In the genomic region with DNA sequence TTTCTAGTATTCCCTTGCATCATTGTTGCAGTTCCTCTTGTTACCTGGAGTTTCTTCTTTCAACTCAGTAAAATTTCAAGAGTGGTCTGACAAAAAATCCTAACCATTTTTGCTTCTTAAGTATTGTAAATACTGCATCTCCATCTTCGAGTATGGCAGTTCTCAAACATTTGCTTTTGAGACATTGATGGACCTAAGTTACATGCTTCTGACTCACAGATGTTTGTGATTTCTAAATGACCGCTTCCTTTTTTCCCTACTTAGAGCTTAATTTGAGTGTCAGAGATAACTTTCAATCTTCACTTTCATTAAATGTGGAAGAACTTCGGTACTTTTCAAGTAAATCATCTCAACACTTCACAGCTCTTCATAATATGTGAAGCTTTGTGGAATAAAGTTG, we compare ENCODE assay signal across 11 cellular contexts. TPM values are rescaled to one million over a fixed set of nuclear protein-coding genes. Genes with fewer than 3 reads are reported as not detected.
A peak's percentile ranks its signal among the peaks of the same experiment; 100 is the strongest.
DNase-seq lines count a peak whose midpoint lies in the region; ATAC-seq and TF ChIP-seq lines count a peak whose summit lies in the region.
"Had no signal": no experiment of that assay in that cellular context is flagged by ENCODE, and none has a peak within 500 bp of the region (broad histone marks: within the 10 kb centered on the region; RNA-seq: fewer than 3 reads in every experiment).

No MANE protein-coding gene starts in this region.

- in situ Hi-C loops in IMR-90 (cut with MboI; ENCODE audit: low sequenced_read_pairs) = no loop called here

- BruUV-seq in IMR-90 (replicated peaks; lab: Mats Ljungman, UMichigan) = no TSS peak

- TF ChIP-seq POLR2A in IMR-90 (IDR thresholded peaks at IDR 0.05; ENCODE audit: low read depth, low read length) = no peak

- CTCF ChIA-PET in IMR-90 (lab: Yijun Ruan, JAX) = no interaction called here
- CTCF ChIA-PET in activated CD8-positive, alpha-beta T cell treated with anti-CD3 and anti-CD28 coated beads, Interleukin-2, amount 10 ng/mL, durations not matched to agents 7 days and 5 days (lab: Charles Lee) = interaction anchor here (0.9 kb wide), 1 partner anchor 21 kb away, joined by 3 read pairs; no protein-coding TSS in a partner anchor
- CTCF ChIA-PET in naive thymus-derived CD4-positive, alpha-beta T cell (lab: Charles Lee) = interaction anchor here (0.9 kb wide), 1 partner anchor 37 kb away, joined by 3 read pairs; no protein-coding TSS in a partner anchor

- dilution Hi-C loops in IMR-90 (cut with HindIII; ENCODE audit: low sequenced_read_pairs, unreplicated experiment) = no loop called here

- peaks cover 48% of the 10 kb centered on the region for H3K36me3 Mint-ChIP-seq in activated CD8-positive, alpha-beta T cell treated with anti-CD3 and anti-CD28 coated beads, Interleukin-2, amount 10 ng/mL, durations not matched to agents 7 days and 5 days (ENCODE audit: low read depth)
- H3K36me3 Mint-ChIP-seq in naive thymus-derived CD4-positive, alpha-beta T cell = peaks cover 3 to 27% (median 24%) of the 10 kb centered on the region in 5 donors

- H2BK15ac ChIP-seq in IMR-90 (ENCODE audit: low read depth, low read length) = no peak overlapping the region

- no peak overlapping the region for H4K8ac ChIP-seq in IMR-90 (ENCODE audit: low read depth in 2 of 2, low read length in 2 of 2)

- H4K91ac ChIP-seq in IMR-90 (ENCODE audit: insufficient read depth, low read depth, low read length) = no peak overlapping the region

- POLR2A ChIA-PET in IMR-90 (lab: Charles Lee; ENCODE audit: unreplicated experiment) = no interaction called here
- POLR2A ChIA-PET in activated CD8-positive, alpha-beta T cell treated with anti-CD3 and anti-CD28 coated beads, Interleukin-2, amount 10 ng/mL, durations not matched to agents 7 days and 5 days (lab: Charles Lee) = interaction anchor here (0.5 kb wide), 1 partner anchor 339 kb away, joined by 3 read pairs; no protein-coding TSS in a partner anchor
- POLR2A ChIA-PET in naive thymus-derived CD4-positive, alpha-beta T cell (lab: Charles Lee) = interaction anchor here (1.3 kb wide), 1 partner anchor 265 kb away, joined by 4 read pairs; no protein-coding TSS in a partner anchor

- H3K4me3 Mint-ChIP-seq in activated CD8-positive, alpha-beta T cell treated with anti-CD3 and anti-CD28 coated beads, Interleukin-2, amount 10 ng/mL, durations not matched to agents 7 days and 5 days = peak overlapping the region; percentile 30
- H3K4me3 Mint-ChIP-seq in naive thymus-derived CD4-positive, alpha-beta T cell = peak overlapping the region; percentile 14 to 88 (median 32)
- H3K4me3 Mint-ChIP-seq: H9 had no signal

- no peak overlapping the region for H2AK9ac ChIP-seq in IMR-90 (replicated peaks; ENCODE audit: low read depth, low read length, poor library complexity)

- H3K4me1 ChIP-seq in IMR-90 (ENCODE audit: control insufficient read depth, insufficient read depth, low read length) = peaks cover 8% of the 10 kb centered on the region
- peaks cover 24 to 31% of the 10 kb centered on the region in 2 donors for H3K4me1 ChIP-seq in naive thymus-derived CD4-positive, alpha-beta T cell (ENCODE audit: control insufficient read depth in 2 of 2, insufficient read depth in 2 of 2, low read length in 2 of 2)

- H3K9me3 ChIP-seq in IMR-90 (ENCODE audit: control insufficient read depth, insufficient read depth, low read length) = no peaks in the 10 kb centered on the region
- H3K9me3 ChIP-seq in naive thymus-derived CD4-positive, alpha-beta T cell (ENCODE audit: control insufficient read depth in 2 of 3, low read length in 3 of 3) = no peaks in the 10 kb centered on the region

- no peak overlapping the region for H2BK20ac ChIP-seq in IMR-90 (ENCODE audit: low read depth, low read length)

- H4K20me1 ChIP-seq in IMR-90 (ENCODE audit: insufficient read depth, low read length) = peaks cover 59% of the 10 kb centered on the region

- H2BK120ac ChIP-seq in IMR-90 (ENCODE audit: low read depth, low read length) = no peak overlapping the region

- H3K23ac ChIP-seq in IMR-90 (ENCODE audit: low read depth, low read length) = peak overlapping the region; percentile 75; the same call in 1 of the 2 replicates

- no peak overlapping the region for H2AFZ ChIP-seq in IMR-90 (replicated peaks; ENCODE audit: low read length, poor library complexity)

- H3K36me3 ChIP-seq in IMR-90 (ENCODE audit: control insufficient read depth, insufficient read depth, low read length) = peaks cover 2% of the 10 kb centered on the region; the same call in 1 of the 2 replicates
- peaks cover 0 to 6% (median 0%) of the 10 kb centered on the region in 3 experiments for H3K36me3 ChIP-seq in naive thymus-derived CD4-positive, alpha-beta T cell (ENCODE audit: control insufficient read depth in 2 of 3, insufficient read depth in 3 of 3, low read length in 3 of 3)

- H3K14ac ChIP-seq in IMR-90 (replicated peaks; ENCODE audit: low read depth, low read length) = peak overlapping the region; percentile 38; the same call in 1 of the 2 replicates

- no peak for TF ChIP-seq RAD21 in IMR-90 (IDR thresholded peaks at IDR 0.05; ENCODE audit: low read length)

- TF ChIP-seq CTCF in IMR-90 (conservative IDR thresholded peaks at IDR 0.05; ENCODE audit: low read depth, low read length) = no peak

- H3K9me1 ChIP-seq in IMR-90 (ENCODE audit: insufficient read depth, low read length) = no peaks in the 10 kb centered on the region

- no peaks in the 10 kb centered on the region for H3K27me3 Mint-ChIP-seq in activated CD8-positive, alpha-beta T cell treated with anti-CD3 and anti-CD28 coated beads, Interleukin-2, amount 10 ng/mL, durations not matched to agents 7 days and 5 days (ENCODE audit: low read depth)
- H3K27me3 Mint-ChIP-seq in naive thymus-derived CD4-positive, alpha-beta T cell = no peaks in the 10 kb centered on the region

- peaks cover 48% of the 10 kb centered on the region for H3K4me1 Mint-ChIP-seq in activated CD8-positive, alpha-beta T cell treated with anti-CD3 and anti-CD28 coated beads, Interleukin-2, amount 10 ng/mL, durations not matched to agents 7 days and 5 days (ENCODE audit: low read depth)
- H3K4me1 Mint-ChIP-seq in naive thymus-derived CD4-positive, alpha-beta T cell = peaks cover 42 to 81% (median 67%) of the 10 kb centered on the region in 7 donors

- no peaks in the 10 kb centered on the region for H3K9me3 Mint-ChIP-seq in activated CD8-positive, alpha-beta T cell treated with anti-CD3 and anti-CD28 coated beads, Interleukin-2, amount 10 ng/mL, durations not matched to agents 7 days and 5 days (ENCODE audit: insufficient read depth)
- H3K9me3 Mint-ChIP-seq in naive thymus-derived CD4-positive, alpha-beta T cell = no peaks in the 10 kb centered on the region
- H3K9me3 Mint-ChIP-seq: H9 had no signal

- no peak overlapping the region for H2BK5ac ChIP-seq in IMR-90 (ENCODE audit: low read depth, low read length, poor library complexity, severe bottlenecking)

- no peak overlapping the region for H3K4ac ChIP-seq in IMR-90 (ENCODE audit: low read depth, low read length)

- no peak overlapping the region for H3K9ac ChIP-seq in IMR-90 (ENCODE audit: low read depth, low read length)

- H2AK5ac ChIP-seq in IMR-90 (ENCODE audit: low read depth, low read length) = no peak overlapping the region

- no CpG with 5 or more reads among the region's 3 CpGs for WGBS in IMR-90 (ENCODE audit: extremely low coverage in 2 of 2, insufficient read length in 1 of 2), 2 experiments

- no peak for ATAC-seq in IMR-90 (ENCODE audit: low read depth)
- ATAC-seq in activated CD8-positive, alpha-beta T cell treated with anti-CD3 and anti-CD28 coated beads, Interleukin-2, amount 10 ng/mL, durations not matched to agents 7 days and 5 days = no peak
- no peak for ATAC-seq in naive thymus-derived CD4-positive, alpha-beta T cell

- no peaks in the 10 kb centered on the region for H3K27me3 ChIP-seq in IMR-90 (ENCODE audit: control insufficient read depth, insufficient read depth, low read length)
- no peaks in the 10 kb centered on the region for H3K27me3 ChIP-seq in naive thymus-derived CD4-positive, alpha-beta T cell (ENCODE audit: control insufficient read depth in 2 of 2, insufficient read depth in 2 of 2, low read length in 2 of 2)

- H3K56ac ChIP-seq in IMR-90 (ENCODE audit: extremely low read depth, insufficient read depth, low read length) = no peak overlapping the region

- H3K4me2 ChIP-seq in IMR-90 (ENCODE audit: low read depth, low read length) = peak overlapping the region; percentile 77

- peaks cover 0 to 17% of the 10 kb centered on the region in 2 experiments; a peak in 2 of 4 replicates for H3K79me1 ChIP-seq in IMR-90 (ENCODE audit: low read depth in 1 of 2, low read length in 2 of 2)

- intact Hi-C loops in IMR-90 (cut with micrococcal nuclease) (no loop called here), posterior vena cava (cut with DNase I) (no loop called here)
- intact Hi-C loops in naive thymus-derived CD4-positive, alpha-beta T cell (cut with micrococcal nuclease) = loop anchor here (5.0 to 10.0 kb wide), 4 partner anchors 75 to 1752 kb away; a partner anchor contains a TSS

- peak overlapping the region; percentile 41; the same call in 1 of the 2 replicates for H4K5ac ChIP-seq in IMR-90 (ENCODE audit: low read depth, low read length)

- H3K18ac ChIP-seq in IMR-90 (ENCODE audit: low read depth, low read length) = no peak overlapping the region

- H3K27ac ChIP-seq in IMR-90 (ENCODE audit: insufficient read depth, low read length) = no peak overlapping the region
- H3K27ac ChIP-seq in naive thymus-derived CD4-positive, alpha-beta T cell (ENCODE audit: low read depth, low read length) = no peak overlapping the region

- H3K4me3 ChIP-seq in IMR-90 (ENCODE audit: insufficient read depth, low read depth, low read length) = no peak overlapping the region
- no peak overlapping the region for H3K4me3 ChIP-seq in naive thymus-derived CD4-positive, alpha-beta T cell (ENCODE audit: low read length)

- H3K27ac Mint-ChIP-seq in activated CD8-positive, alpha-beta T cell treated with anti-CD3 and anti-CD28 coated beads, Interleukin-2, amount 10 ng/mL, durations not matched to agents 7 days and 5 days = peak overlapping the region; percentile 6
- peak overlapping the region in 4 of 9 donors; percentile 5 to 69 (median 12) for H3K27ac Mint-ChIP-seq in naive thymus-derived CD4-positive, alpha-beta T cell

- DNase-seq in GF-D8 (lab: John Stamatoyannopoulos, UW) (peak; percentile 11), IMR-90 (peak; percentile 28), posterior vena cava (ENCODE audit: low spot score) (no peak), HuH-7 (ENCODE audit: low spot score) (no peak), NCI-H1436 (lab: John Stamatoyannopoulos, UW) (no peak)
- DNase-seq in activated CD8-positive, alpha-beta T cell treated with anti-CD3 and anti-CD28 coated beads, Interleukin-2, amount 10 ng/mL, durations not matched to agents 7 days and 5 days = no peak
- no peak for DNase-seq in naive thymus-derived CD4-positive, alpha-beta T cell
- DNase-seq: activated CD4-positive, alpha-beta T cell treated with anti-CD3 and anti-CD28 coated beads, Interleukin-2, amount 50 U/mL, for 1 hour; H9; islet precursor cell; NCI-H524 had no signal

RNA-seq across cellular contexts. Expression of a gene that starts 4.2 kb away (rescaled TPM):
- 37.3 and 55.3 TPM in 2 replicates for total RNA-seq in IMR-90 (2012; rRNA removed)
- polyA plus RNA-seq in IMR-90 (2012; rRNA removed) = 23.5 and 27.6 TPM in 2 replicates
- polyA plus RNA-seq in IMR-90 (2012; cell fraction: cytosol; rRNA removed) = 6.5 and 7.6 TPM in 2 replicates
- polyA plus RNA-seq in IMR-90 (2012; cell fraction: nucleus; rRNA removed; ENCODE audit: low replicate concordance) = 27.9 and 106 TPM in 2 replicates
- 10 to 100 TPM; 59.3 to 68.6 TPM for total RNA-seq in activated CD8-positive, alpha-beta T cell treated with anti-CD3 and anti-CD28 coated beads, Interleukin-2, amount 10 ng/mL, durations not matched to agents 7 days and 5 days
- 100 to 1,000 TPM in 3 of 5 experiments, 10 to 100 TPM in 2; 78.7 to 117 (median 111) TPM for total RNA-seq in naive thymus-derived CD4-positive, alpha-beta T cell
- polyA plus RNA-seq in naive thymus-derived CD4-positive, alpha-beta T cell = 10 to 100 TPM; 11.4 to 12.8 TPM
- total RNA-seq in posterior vena cava = 10 to 100 TPM; 36.2 to 41.0 TPM

Comparison
In these comparisons a context has a peak if more than half of its experiments do, and no peak if none do; other contexts are left out.
1. DNase-seq: peak in GF-D8 (single experiment) and IMR-90 (single experiment); none in activated CD8-positive, alpha-beta T cell treated with anti-CD3 and anti-CD28 coated beads, Interleukin-2, amount 10 ng/mL, durations not matched to agents 7 days and 5 days (single experiment), naive thymus-derived CD4-positive, alpha-beta T cell (0 of 9), posterior vena cava (single experiment), HuH-7 (single experiment) and NCI-H1436 (single experiment).
2. intact Hi-C loops: an anchor here in naive thymus-derived CD4-positive, alpha-beta T cell (5.0 to 10.0 kb wide); none called in IMR-90 and posterior vena cava.